14 cellular contexts compared by ENCODE assay signal in genomic region chr22:34622602-34623001, GRCh38.
DNase-seq lines count a peak whose midpoint lies in the region; ATAC-seq and TF ChIP-seq lines count a peak whose summit lies in the region.
"Had no signal": no experiment of that assay in that cellular context is flagged by ENCODE, and none has a peak within 500 bp of the region (broad histone marks: within the 10 kb centered on the region; RNA-seq: fewer than 3 reads in every experiment).

No MANE protein-coding gene starts in this region.

- intact Hi-C loops in mucosa of descending colon (cut with DNase I, micrococcal nuclease) (no loop called here), lower leg skin (cut with DNase I; ENCODE audit: low total_unique reads) (no loop called here)

- TF ChIP-seq CTCF in mucosa of descending colon (IDR thresholded peaks at IDR 0.05) (no peak), lower leg skin (IDR thresholded peaks at IDR 0.05) (no peak)

- H3K9me3 ChIP-seq in mucosa of descending colon: no peaks in the 10 kb centered on the region
- H3K9me3 ChIP-seq: Caco-2 had no signal

- no peak for TF ChIP-seq POLR2A in lower leg skin (IDR thresholded peaks at IDR 0.05)

- peak; percentile 92 for ATAC-seq in mucosa of descending colon
- ATAC-seq: CD8-positive, alpha-beta T cell had no signal

- WGBS in lower leg skin, 2 donors: 70 to 74% methylated on average over 4 of the region's 4 CpGs

- no peaks in the 10 kb centered on the region for H3K4me1 ChIP-seq in mucosa of descending colon (ENCODE audit: low read depth)
- H3K4me1 ChIP-seq: BLaER1 treated with 17β-estradiol and CSF1 and Interleukin-3, amounts not matched to agents 10 nM and 100 nM; Caco-2 had no signal

- H3K36me3 ChIP-seq in mucosa of descending colon (ENCODE audit: low read depth): no peaks in the 10 kb centered on the region
- H3K36me3 ChIP-seq: BLaER1 treated with 17β-estradiol and CSF1 and Interleukin-3, amounts not matched to agents 10 nM and 100 nM had no signal

- H3K4me3 ChIP-seq in mucosa of descending colon: no peak overlapping the region
- H3K4me3 ChIP-seq in lower leg skin (ENCODE audit: low read depth, poor library complexity, severe bottlenecking): no peak overlapping the region
- H3K4me3 ChIP-seq: BLaER1 treated with 17β-estradiol and CSF1 and Interleukin-3, amounts not matched to agents 10 nM and 100 nM had no signal

- DNase-seq in islet precursor cell (peak; percentile 6), mucosa of descending colon (peak in 1 of 3 donors; percentile 23), lower leg skin (ENCODE audit: low spot score in 2 of 2) (no peak), ACHN (no peak), inferior parietal cortex (ENCODE audit: extremely low spot score) (no peak)
- DNase-seq: 8988T; AML-193; Caco-2; Calu3; CD4-positive, alpha-beta T cell; CD8-positive, alpha-beta T cell; DMS79 treated with DMSO at 0.1 percent for 48 hours; GF-D8 had no signal

- in situ Hi-C loops in ACHN (cut with HindIII; ENCODE audit: low pct_ligation_motif_present, low pct_unique_long_range_greater_than_20kb, low sequenced_read_pairs): no loop called here
